Comparison of ENCODE assay signal across 17 cellular contexts in the genomic region with DNA sequence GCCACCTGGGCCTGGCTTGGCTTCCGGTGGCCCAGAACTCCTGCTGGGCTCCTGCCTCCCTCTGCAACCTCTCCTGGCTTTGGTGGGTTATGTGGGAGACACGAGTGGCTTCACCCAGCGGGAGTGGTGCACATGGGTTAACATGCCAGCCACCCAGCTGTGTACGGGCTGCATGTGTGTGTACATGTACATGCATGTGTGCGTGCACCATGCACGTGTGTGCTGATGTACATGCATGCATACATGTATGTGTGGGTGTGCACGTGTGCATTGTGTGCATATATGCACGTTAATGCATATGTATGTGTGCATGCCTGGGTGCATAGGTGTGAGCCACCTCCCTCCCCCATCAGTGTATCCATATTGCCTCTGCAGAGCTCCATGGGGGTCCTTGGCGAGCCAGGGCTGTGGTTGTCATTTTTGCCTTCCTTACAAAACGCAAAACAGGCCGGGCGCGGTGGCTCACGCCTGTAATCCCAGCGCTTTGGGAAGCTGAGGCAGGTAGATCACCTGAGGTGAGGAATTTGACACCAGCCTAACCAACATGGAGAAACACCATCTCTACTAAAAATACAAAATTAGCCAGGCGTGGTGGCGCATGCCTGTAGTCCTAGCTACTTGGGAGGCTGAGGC. TPM values are rescaled to one million over a fixed set of nuclear protein-coding genes. Genes with fewer than 3 reads are reported as not detected.
A peak's percentile ranks its signal among the peaks of the same experiment; 100 is the strongest.
DNase-seq lines count a peak whose midpoint lies in the region; ATAC-seq and TF ChIP-seq lines count a peak whose summit lies in the region.
"Had no signal": no experiment of that assay in that cellular context is flagged by ENCODE, and none has a peak within 500 bp of the region (broad histone marks: within the 10 kb centered on the region; RNA-seq: fewer than 3 reads in every experiment).

No MANE protein-coding gene starts in this region.

- H3K9ac ChIP-seq in BLaER1 = no peak overlapping the region

- no peaks in the 10 kb centered on the region for H3K36me3 Mint-ChIP-seq in CD14-positive monocyte
- H3K36me3 Mint-ChIP-seq: CD8-positive, alpha-beta T cell had no signal

- intact Hi-C loops in lower lobe of right lung (cut with DNase I) = no loop called here
- intact Hi-C loops in CD14-positive monocyte (cut with micrococcal nuclease) = loop anchor here in 1 of 2 donors (10.0 kb wide), 1 partner anchor 152 kb away; no protein-coding TSS in a partner anchor

- no peaks in the 10 kb centered on the region for H3K9me3 ChIP-seq in BLaER1
- H3K9me3 ChIP-seq in lower lobe of right lung = no peaks in the 10 kb centered on the region
- H3K9me3 ChIP-seq in osteoblast (ENCODE audit: low read depth, low read length) = no peaks in the 10 kb centered on the region

- TF ChIP-seq CTCF in RWPE1 (conservative IDR thresholded peaks at IDR 0.05; ENCODE audit: low read depth) (no peak), lower lobe of right lung (IDR thresholded peaks at IDR 0.05) (no peak), osteoblast (IDR thresholded peaks at IDR 0.05; ENCODE audit: extremely low read depth, low read depth, low read length) (no peak), CD14-positive monocyte (IDR thresholded peaks at IDR 0.05) (no peak)

- H4K20me1 ChIP-seq in BLaER1 (peaks cover 86% of the 10 kb centered on the region), osteoblast (ENCODE audit: insufficient read depth, low read length) (peaks cover 83% of the 10 kb centered on the region)

- CTCF ChIA-PET in RWPE1 (lab: Yijun Ruan, JAX) = no interaction called here

- H3K27ac Mint-ChIP-seq in CD14-positive monocyte = no peak overlapping the region
- H3K27ac Mint-ChIP-seq: CD8-positive, alpha-beta T cell had no signal

- H3K4me2 ChIP-seq in BLaER1 (peak overlapping the region; percentile 100), osteoblast (ENCODE audit: insufficient read depth, low read length) (no peak overlapping the region)

- H3K27me3 ChIP-seq in BLaER1 = no peaks in the 10 kb centered on the region
- H3K27me3 ChIP-seq in lower lobe of right lung (ENCODE audit: low read depth) = no peaks in the 10 kb centered on the region
- H3K27me3 ChIP-seq in osteoblast (ENCODE audit: insufficient read depth, low read length) = no peaks in the 10 kb centered on the region

- no peak overlapping the region for H3K4me3 ChIP-seq in BLaER1
- H3K4me3 ChIP-seq in lower lobe of right lung = no peak overlapping the region
- H3K4me3 ChIP-seq in osteoblast (ENCODE audit: insufficient read depth, low read length) = no peak overlapping the region

- H3K9me3 Mint-ChIP-seq in CD14-positive monocyte = peaks cover 0 to 6% (median 0%) of the 10 kb centered on the region in 7 donors
- H3K9me3 Mint-ChIP-seq: CD8-positive, alpha-beta T cell; HFFc6 had no signal

- POLR2A ChIA-PET in RWPE1 (lab: Yijun Ruan, JAX; ENCODE audit: low non-redundant PET) = no interaction called here

- peaks cover 8% of the 10 kb centered on the region for H3K4me1 Mint-ChIP-seq in CD14-positive monocyte

- peaks cover 100% of the 10 kb centered on the region for H3K4me1 ChIP-seq in BLaER1
- peaks cover 71% of the 10 kb centered on the region for H3K4me1 ChIP-seq in lower lobe of right lung
- H3K4me1 ChIP-seq in osteoblast (ENCODE audit: insufficient read depth, low read length) = peaks cover 6% of the 10 kb centered on the region

- ATAC-seq in lower lobe of right lung (no peak), HG02588 (IDR thresholded peaks at IDR 0.05; ENCODE audit: unreplicated experiment) (no peak)
- ATAC-seq: CD8-positive, alpha-beta T cell had no signal

- H3K27ac ChIP-seq in BLaER1 (peak overlapping the region; percentile 55; the same call in 1 of the 2 replicates), RWPE1 (peak overlapping the region; percentile 56), lower lobe of right lung (peak overlapping the region; percentile 77), osteoblast (ENCODE audit: low read depth, low read length) (no peak overlapping the region)
- H3K27ac ChIP-seq: C4-2B had no signal

- H3K79me2 ChIP-seq in osteoblast (ENCODE audit: insufficient read depth, low read length) = peaks cover 96% of the 10 kb centered on the region

- no peak overlapping the region for H2AFZ ChIP-seq in osteoblast (ENCODE audit: low read length)

- H3K36me3 ChIP-seq in BLaER1 = peaks cover 8% of the 10 kb centered on the region; the same call in 1 of the 2 replicates
- H3K36me3 ChIP-seq in lower lobe of right lung = peaks cover 14% of the 10 kb centered on the region
- H3K36me3 ChIP-seq in osteoblast (ENCODE audit: insufficient read depth, low read length) = no peaks in the 10 kb centered on the region

- no peak overlapping the region for H3K4me3 Mint-ChIP-seq in CD14-positive monocyte
- H3K4me3 Mint-ChIP-seq: CD8-positive, alpha-beta T cell; HFFc6 had no signal

- H3K27me3 Mint-ChIP-seq in CD14-positive monocyte (ENCODE audit: low read depth in 3 of 3) = peaks cover 2 to 22% (median 18%) of the 10 kb centered on the region in 3 donors

- no peak for DNase-seq in RWPE1 (ENCODE audit: low spot score)
- DNase-seq in lower lobe of right lung = no peak
- peak; percentile 71 for DNase-seq in osteoblast (ENCODE audit: insufficient read length, low spot score, missing footprints)
- no peak for DNase-seq in NCI-H526 (lab: John Stamatoyannopoulos, UW)
- DNase-seq in ecto neural progenitor cell (ENCODE audit: low spot score) = no peak
- DNase-seq in CD14-positive monocyte (ENCODE audit: low spot score) = no peak
- DNase-seq: ACHN; CD8-positive, alpha-beta T cell; COR-L47; DMS79 treated with DMSO at 0.1 percent for 48 hours; EL; HCEC 1CT; HFFc6 had no signal

RNA-seq across cellular contexts. Expression of a gene that starts 12.5 kb away (rescaled TPM):
- total RNA-seq in lower lobe of right lung (60.6 TPM), osteoblast (73.7 and 74.2 TPM in 2 replicates)
- under 1 TPM; 0.25 to 0.37 TPM for polyA plus RNA-seq in CD14-positive monocyte

RNA-seq across cellular contexts. Expression of a gene that starts 29.2 kb away (rescaled TPM):
- total RNA-seq in lower lobe of right lung = 24.2 TPM
- total RNA-seq in osteoblast = 0.36 TPM in 1 of 2 replicates, not detected in the other
- polyA plus RNA-seq in CD14-positive monocyte = 10 to 100 TPM; 38.7 to 41.3 TPM
- total RNA-seq: H4, HFFc6 had no signal

RNA-seq across cellular contexts. Expression of a gene that starts 44.3 kb away (rescaled TPM):
- total RNA-seq in lower lobe of right lung (413 TPM), osteoblast (209 and 211 TPM in 2 replicates)
- 10 to 100 TPM; 27.5 to 34.4 TPM for polyA plus RNA-seq in CD14-positive monocyte

Comparison
In these comparisons a context has a peak if more than half of its experiments do, and no peak if none do; other contexts are left out.
1. RNA of a gene that starts 29.2 kb away (total RNA-seq): 24.2 TPM in lower lobe of right lung (single experiment); 0.36 TPM in osteoblast; every median in the first group is over 10 times any median in the second.